In the genomic region with DNA sequence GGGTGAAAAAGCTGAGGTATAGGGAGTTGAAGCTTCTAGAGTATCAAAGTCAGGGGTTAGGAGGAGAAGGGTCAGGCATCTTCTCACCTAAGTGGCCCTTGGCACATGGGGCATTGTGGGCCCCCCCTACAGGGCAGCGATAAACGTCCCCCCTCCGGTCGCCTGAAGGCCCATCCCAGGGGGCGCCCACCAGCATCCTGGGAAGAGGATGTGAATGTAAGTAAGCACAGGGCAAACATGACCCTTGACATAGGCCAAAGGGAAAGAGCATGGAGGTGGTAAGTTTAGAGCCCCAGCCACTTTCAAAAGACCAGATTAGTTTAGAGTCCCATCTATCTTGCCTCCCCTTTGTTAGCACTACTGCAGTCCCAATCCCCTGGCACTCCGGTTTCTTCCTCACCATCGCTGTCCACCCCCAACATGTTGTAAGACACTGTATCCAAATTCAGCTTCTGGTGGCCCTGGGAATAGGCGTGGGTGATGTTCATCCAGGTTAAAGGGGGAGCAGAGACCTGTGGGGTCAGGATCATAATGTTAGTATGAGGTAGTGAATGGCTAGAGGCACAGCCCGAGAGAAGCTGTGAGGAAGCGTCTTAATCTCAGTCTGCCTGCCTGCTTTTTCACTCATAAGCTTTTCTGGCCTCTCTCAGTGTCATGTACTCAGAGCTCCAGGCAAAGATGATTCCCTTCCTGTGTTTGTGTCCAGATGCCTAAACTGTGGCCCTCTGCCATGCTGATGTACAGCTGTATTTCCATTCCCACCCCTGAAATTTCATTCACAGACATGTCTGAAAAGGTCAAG, we compare ENCODE assay signal across 1 cellular context.
TF ChIP-seq lines count a peak whose summit lies in the region.

No MANE protein-coding gene starts in this region.

TF ChIP-seq in IMR-90, 13 proteins besides CTCF, POLR2A, EP300 and RAD21:
- no peak for TF ChIP-seq SMC3 (IDR thresholded peaks at IDR 0.05; ENCODE audit: low read depth, low read length)
- no peak for TF ChIP-seq MAFK (IDR thresholded peaks at IDR 0.05; ENCODE audit: low read depth, low read length)
- TF ChIP-seq, protein P1, sequence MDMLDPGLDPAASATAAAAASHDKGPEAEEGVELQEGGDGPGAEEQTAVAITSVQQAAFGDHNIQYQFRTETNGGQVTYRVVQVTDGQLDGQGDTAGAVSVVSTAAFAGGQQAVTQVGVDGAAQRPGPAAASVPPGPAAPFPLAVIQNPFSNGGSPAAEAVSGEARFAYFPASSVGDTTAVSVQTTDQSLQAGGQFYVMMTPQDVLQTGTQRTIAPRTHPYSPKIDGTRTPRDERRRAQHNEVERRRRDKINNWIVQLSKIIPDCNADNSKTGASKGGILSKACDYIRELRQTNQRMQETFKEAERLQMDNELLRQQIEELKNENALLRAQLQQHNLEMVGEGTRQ (IDR thresholded peaks at IDR 0.05; ENCODE audit: low read depth, low read length), result no peak
- no peak for TF ChIP-seq CHD1 (IDR thresholded peaks at IDR 0.05; ENCODE audit: low read depth, low read length)
- no peak for TF ChIP-seq RFX5 (IDR thresholded peaks at IDR 0.05; ENCODE audit: low read depth, low read length)
- TF ChIP-seq MXI1 (IDR thresholded peaks at IDR 0.05; ENCODE audit: borderline replicate concordance, low read depth, low read length), result no peak
